Comparison of ENCODE assay signal across 15 cellular contexts in the genomic region with DNA sequence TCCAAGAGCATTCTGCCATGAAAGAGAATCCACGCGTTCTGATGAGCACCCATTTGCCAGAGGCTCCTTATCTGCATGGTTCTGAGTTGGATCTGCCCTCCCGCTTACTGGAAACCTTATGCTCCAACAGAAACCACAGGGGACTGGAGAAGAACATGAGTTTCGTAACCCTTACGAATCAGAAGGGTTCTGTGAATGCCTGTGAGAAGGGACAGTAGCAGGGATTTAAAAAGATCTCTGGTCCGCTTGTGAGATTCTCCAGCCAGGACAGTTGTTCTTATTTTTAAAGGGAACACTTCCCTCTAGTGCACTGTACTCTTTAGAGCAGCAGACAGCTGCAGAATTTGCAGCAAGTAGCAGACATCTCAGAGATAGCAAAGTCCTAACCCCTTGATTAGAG. TPM values are rescaled to one million over a fixed set of nuclear protein-coding genes. Genes with fewer than 3 reads are reported as not detected.
DNase-seq lines count a peak whose midpoint lies in the region; ATAC-seq and TF ChIP-seq lines count a peak whose summit lies in the region.
"Had no signal": no experiment of that assay in that cellular context is flagged by ENCODE, and none has a peak within 500 bp of the region (broad histone marks: within the 10 kb centered on the region; RNA-seq: fewer than 3 reads in every experiment).

No MANE protein-coding gene starts in this region.

- H3K4me2 ChIP-seq in mammary epithelial cell (ENCODE audit: insufficient read depth, low read depth, low read length) (no peak overlapping the region), smooth muscle cell (peak overlapping the region; percentile 50)

- H3F3A ChIP-seq in smooth muscle cell (ENCODE audit: low read depth): peaks cover 15% of the 10 kb centered on the region

- no peaks in the 10 kb centered on the region for H3K79me2 ChIP-seq in mammary epithelial cell (ENCODE audit: insufficient read depth, low read length)
- no peaks in the 10 kb centered on the region for H3K79me2 ChIP-seq in smooth muscle cell (ENCODE audit: low read depth)
- H3K79me2 ChIP-seq: parathyroid adenoma had no signal

- no peaks in the 10 kb centered on the region for H3K27me3 ChIP-seq in mammary epithelial cell (ENCODE audit: insufficient read depth, low read length)
- H3K27me3 ChIP-seq in right atrium auricular region: no peaks in the 10 kb centered on the region
- no peaks in the 10 kb centered on the region for H3K27me3 ChIP-seq in smooth muscle cell (ENCODE audit: low read depth)

- H3K4me1 ChIP-seq in mammary epithelial cell (ENCODE audit: insufficient read depth, low read length) (peaks cover 14% of the 10 kb centered on the region), right atrium auricular region (peaks cover 0 to 38% of the 10 kb centered on the region in 2 donors), smooth muscle cell (ENCODE audit: low read depth) (peaks cover 5% of the 10 kb centered on the region)
- H3K4me1 ChIP-seq: parathyroid adenoma had no signal

- intact Hi-C loops in mammary epithelial cell (cut with micrococcal nuclease): no loop called here

- H4K20me1 ChIP-seq in mammary epithelial cell (ENCODE audit: insufficient read depth, low read length) (no peaks in the 10 kb centered on the region), smooth muscle cell (ENCODE audit: low read depth) (no peaks in the 10 kb centered on the region)

- H3K4me3 ChIP-seq in mammary epithelial cell (replicated peaks in 1 of 3; ENCODE audit: insufficient read depth in 1 of 3, low read depth in 2 of 3, low read length in 3 of 3) (no peak overlapping the region), right atrium auricular region (no peak overlapping the region), smooth muscle cell (no peak overlapping the region)

- CTCF ChIA-PET in mammary epithelial cell (lab: Charles Lee; ENCODE audit: low non-redundant PET): no interaction called here

- TF ChIP-seq CTCF in mammary epithelial cell (conservative IDR thresholded peaks at IDR 0.05 in 1 of 2, IDR thresholded peaks at IDR 0.05 in 1 of 2; ENCODE audit: extremely low read depth in 1 of 2, insufficient read depth in 1 of 2, low read depth in 1 of 2, low read length in 2 of 2) (no peak), right atrium auricular region (IDR thresholded peaks at IDR 0.05) (peak in 1 of 2 donors; percentile 50), smooth muscle cell (IDR thresholded peaks at IDR 0.05; ENCODE audit: borderline replicate concordance, insufficient read depth, poor library complexity, severe bottlenecking) (no peak)

- in situ Hi-C loops in mammary epithelial cell (cut with MboI; ENCODE audit: low sequenced_read_pairs in 2 of 2): no loop called here

- no peak for ATAC-seq in HG03159 (IDR thresholded peaks at IDR 0.05; ENCODE audit: unreplicated experiment)
- ATAC-seq: HepG2 had no signal

- H3K27ac ChIP-seq in mammary epithelial cell (ENCODE audit: insufficient read depth, low read depth, low read length): no peak overlapping the region
- peak overlapping the region; percentile 65 to 80 for H3K27ac ChIP-seq in right atrium auricular region
- H3K27ac ChIP-seq in smooth muscle cell (ENCODE audit: low read depth): peak overlapping the region; percentile 54
- H3K27ac ChIP-seq: parathyroid adenoma had no signal

- H3K9ac ChIP-seq in mammary epithelial cell (ENCODE audit: insufficient read depth, low read length) (no peak overlapping the region), smooth muscle cell (ENCODE audit: low read depth) (no peak overlapping the region)
- H3K9ac ChIP-seq: parathyroid adenoma had no signal

- H2AFZ ChIP-seq in mammary epithelial cell (ENCODE audit: low read depth, low read length): no peak overlapping the region
- H2AFZ ChIP-seq in smooth muscle cell (ENCODE audit: low read depth): no peak overlapping the region
- H2AFZ ChIP-seq: parathyroid adenoma had no signal

- dilution Hi-C loops in mammary epithelial cell (cut with HindIII; ENCODE audit: low sequenced_read_pairs): no loop called here

- BruUV-seq in mammary epithelial cell (replicated peaks; lab: Mats Ljungman, UMichigan): no TSS peak

- DNase-seq in LHCN-M2 (ENCODE audit: low read depth) (peak; percentile 89), mammary epithelial cell (peak; percentile 8), right atrium auricular region (ENCODE audit: low spot score) (no peak), smooth muscle cell (lab: John Stamatoyannopoulos, UW; ENCODE audit: unreplicated experiment) (no peak), SKM-1 (lab: John Stamatoyannopoulos, UW; ENCODE audit: unreplicated experiment) (no peak), RPMI8226 (no peak), C1 segment of cervical spinal cord (lab: John Stamatoyannopoulos, UW) (no peak)
- DNase-seq: activated CD4-positive, alpha-beta T cell treated with anti-CD3 and anti-CD28 coated beads, Interleukin-2, amount 50 U/mL, for 4 hours; DMS79 treated with DMSO at 0.1 percent for 48 hours; mesendoderm; NCI-H1436; NCI-H526 had no signal

- H3K36me3 ChIP-seq in mammary epithelial cell (ENCODE audit: insufficient read depth, low read length) (peaks cover 2% of the 10 kb centered on the region), right atrium auricular region (peaks cover 46% of the 10 kb centered on the region), smooth muscle cell (ENCODE audit: low read depth) (no peaks in the 10 kb centered on the region)

- 77% methylated on average over 6 of the region's 6 CpGs for WGBS in mammary epithelial cell (ENCODE audit: low coverage, missing lambda C conversion rate)
- WGBS in smooth muscle cell (ENCODE audit: low lambda C conversion rate): 25% methylated on average over 6 of the region's 6 CpGs

- H3K9me3 ChIP-seq in mammary epithelial cell (replicated peaks; ENCODE audit: insufficient read depth, low read length) (no peaks in the 10 kb centered on the region), right atrium auricular region (no peaks in the 10 kb centered on the region), smooth muscle cell (replicated peaks; ENCODE audit: low read depth) (no peaks in the 10 kb centered on the region)

RNA-seq across cellular contexts. Expression of gene CENPU, which starts 22.5 kb away (rescaled TPM):
- total RNA-seq in LHCN-M2 (2014; rRNA removed) (73.7 and 85.5 TPM in 2 replicates), mammary epithelial cell (10 to 100 TPM in 1 of 2 donors, 1 to 10 TPM in 1; 4.5 to 38.3 TPM), right atrium auricular region (1 to 10 TPM in 1 of 2 donors, under 1 TPM in 1; 0.85 to 1.1 TPM), smooth muscle cell (12.9 and 18.4 TPM in 2 replicates)
- polyA plus RNA-seq in LHCN-M2 (2012): 15.5 TPM
- polyA plus RNA-seq in mammary epithelial cell (23.3 TPM), smooth muscle cell (9.1 and 12.2 TPM in 2 replicates)
- 8.7 TPM for polyA minus RNA-seq in mammary epithelial cell

Comparison
In these comparisons a context has a peak if more than half of its experiments do, and no peak if none do; other contexts are left out.
1. DNase-seq: peak in LHCN-M2 (single experiment) and mammary epithelial cell (single experiment); none in right atrium auricular region (single experiment), smooth muscle cell (single experiment), SKM-1 (single experiment), RPMI8226 (single experiment) and C1 segment of cervical spinal cord (0 of 14).